17 cellular contexts compared by ENCODE assay signal in genomic region chr1:55051169-55051568, GRCh38. TPM values are rescaled to one million over a fixed set of nuclear protein-coding genes. Genes with fewer than 3 reads are reported as not detected.
DNase-seq lines count a peak whose midpoint lies in the region; ATAC-seq, FAIRE-seq and TF ChIP-seq lines count a peak whose summit lies in the region.
"Had no signal": no experiment of that assay in that cellular context is flagged by ENCODE, and none has a peak within 500 bp of the region (broad histone marks: within the 10 kb centered on the region; RNA-seq: fewer than 3 reads in every experiment).

No MANE protein-coding gene starts in this region.

- H3K27ac ChIP-seq in RWPE1 (peak overlapping the region; percentile 43), HepG2 (ENCODE audit: extremely low read length, insufficient read depth, low read length) (no peak overlapping the region)
- H3K27ac ChIP-seq: 22Rv1, GM23248 had no signal

- peaks cover 12 to 54% of the 10 kb centered on the region in 2 experiments for H3K36me3 ChIP-seq in HepG2 (replicated peaks in 1 of 2; ENCODE audit: control insufficient read depth in 1 of 2, insufficient read depth in 2 of 2, low read length in 2 of 2)
- H3K36me3 ChIP-seq: HAP-1 had no signal

- FAIRE-seq in HepG2 (lab: Jason Lieb, UNC): no peak
- FAIRE-seq: HTR-8/SVneo had no signal

- BruUV-seq in HepG2 (replicated peaks; lab: Mats Ljungman, UMichigan): no TSS peak

- 93% methylated on average over 2 of the region's 5 CpGs for WGBS in HepG2 (ENCODE audit: low lambda C conversion rate)

- TF ChIP-seq CTCF in RWPE1 (conservative IDR thresholded peaks at IDR 0.05; ENCODE audit: low read depth) (no peak), HepG2 (CRISPR knock-in tag; IDR thresholded peaks at IDR 0.05) (no peak)

- H2AFZ ChIP-seq in HepG2 (ENCODE audit: low read length): no peak overlapping the region
- H2AFZ ChIP-seq: GM23248 had no signal

- DNase-seq in Daoy (ENCODE audit: low read depth) (peak; percentile 1), RWPE1 (ENCODE audit: low spot score) (no peak), HepG2 (ENCODE audit: low spot score) (no peak), posterior vena cava (ENCODE audit: low spot score) (peak; percentile 66), NCI-H345 (lab: John Stamatoyannopoulos, UW) (no peak), NCI-H82 treated with DMSO at 0.1 percent for 48 hours (lab: John Stamatoyannopoulos, UW; ENCODE audit: unreplicated experiment) (no peak), DMS79 treated with DMSO at 0.1 percent for 48 hours (lab: John Stamatoyannopoulos, UW) (no peak)
- DNase-seq: CD8-positive, alpha-beta memory T cell; GM23248; HFFc6 had no signal

- no peak for TF ChIP-seq RAD21 in HepG2 (CRISPR knock-in tag; IDR thresholded peaks at IDR 0.05)

- intact Hi-C loops in HepG2 (cut with micrococcal nuclease; ENCODE audit: unreplicated experiment) (no loop called here), posterior vena cava (cut with DNase I) (no loop called here)

- ATAC-seq in HepG2: no peak

- TF ChIP-seq EP300 in HepG2 (IDR thresholded peaks at IDR 0.05; ENCODE audit: low read depth in 2 of 2, low read length in 2 of 2): no peak
- TF ChIP-seq EP300 in HepG2 (CRISPR knock-in tag; IDR thresholded peaks at IDR 0.05; ENCODE audit: borderline replicate concordance): no peak

- H4K20me1 ChIP-seq in HepG2 (ENCODE audit: insufficient read depth, low read length): peaks cover 16% of the 10 kb centered on the region; the same call in 1 of the 2 replicates

- CTCF ChIA-PET in RWPE1 (lab: Yijun Ruan, JAX): no interaction called here
- CTCF ChIA-PET in HepG2 (lab: Yijun Ruan, JAX; ENCODE audit: low intra/inter-chr PET ratio, low total read pairs): no interaction called here

- H3K4me3 ChIP-seq in HepG2 (replicated peaks in 1 of 3; ENCODE audit: insufficient read depth in 1 of 3, low read depth in 2 of 3, low read length in 3 of 3): no peak overlapping the region
- H3K4me3 ChIP-seq: GM23248, HAP-1 had no signal

- no peaks in the 10 kb centered on the region for H3K9me3 ChIP-seq in HepG2 (ENCODE audit: low read length)
- H3K9me3 ChIP-seq: Caco-2, HAP-1 had no signal

- in situ Hi-C loops in HepG2 (cut with HindIII; ENCODE audit: extremely low pct_ligation_motif_present, low pct_unique_long_range_greater_than_20kb): no loop called here

- no peaks in the 10 kb centered on the region for H3K27me3 ChIP-seq in HepG2 (ENCODE audit: control insufficient read depth in 1 of 2, insufficient read depth in 2 of 2, low read length in 2 of 2)

- H3K4me2 ChIP-seq in HepG2 (ENCODE audit: low read depth, low read length): no peak overlapping the region

- POLR2A ChIA-PET in RWPE1 (lab: Yijun Ruan, JAX; ENCODE audit: low non-redundant PET) (no interaction called here), HepG2 (lab: Yijun Ruan, JAX) (interaction anchor here (0.5 kb wide), 1 partner anchor 164 kb away, joined by 3 read pairs; the partner anchor contains the start of gene DHCR24)

- TF ChIP-seq POLR2A in HepG2 (IDR thresholded peaks at IDR 0.05; ENCODE audit: insufficient read depth in 1 of 2, low read depth in 2 of 2, low read length in 2 of 2): no peak

- peaks cover 32% of the 10 kb centered on the region for H3K4me1 ChIP-seq in HepG2 (ENCODE audit: insufficient read depth, low read length)
- H3K4me1 ChIP-seq: Caco-2, HAP-1 had no signal

- H3K79me2 ChIP-seq in HepG2 (ENCODE audit: insufficient read depth, low read length): peaks cover 16% of the 10 kb centered on the region

- no peak overlapping the region for H3K9ac ChIP-seq in HepG2 (ENCODE audit: insufficient read depth, low read depth, low read length)
- H3K9ac ChIP-seq: GM23248 had no signal

TF ChIP-seq in HepG2, 621 proteins besides CTCF, POLR2A, EP300 and RAD21:
- TF ChIP-seq TRIM24 (CRISPR knock-in tag; IDR thresholded peaks at IDR 0.05): no peak
- peak; percentile 22 for TF ChIP-seq RBM22 (optimal IDR thresholded peaks at IDR 0.05; ENCODE audit: low read length)

RNA-seq across cellular contexts. Expression of gene PCSK9, which starts 11.8 kb away (rescaled TPM):
- total RNA-seq in Daoy (2014; rRNA removed; shearing (Covaris generic)): 0.03 and 0.29 TPM in 2 replicates
- 31.2 and 80.5 TPM in 2 replicates for total RNA-seq in HepG2 (2016; rRNA removed; fragmentation: Illumina TruSeq; extraction: Trizol)
- total RNA-seq in HepG2 (2016; cell fraction: cytosol; rRNA removed; fragmentation: Illumina TruSeq; extraction: Trizol; ENCODE audit: low read depth): 3.3 and 3.9 TPM in 2 replicates
- total RNA-seq in HepG2 (2016; cell fraction: insoluble cytoplasmic fraction; rRNA removed; fragmentation: Illumina TruSeq; extraction: Trizol): 27.3 and 85.1 TPM in 2 replicates
- total RNA-seq in HepG2 (2016; cell fraction: membrane; rRNA removed; fragmentation: Illumina TruSeq; extraction: Trizol): 12.6 and 13.1 TPM in 2 replicates
- total RNA-seq in HepG2 (2016; cell fraction: nucleus; rRNA removed; fragmentation: Illumina TruSeq; extraction: Trizol): 73.8 and 95.4 TPM in 2 replicates
- 33.3 and 80.9 TPM in 2 replicates for polyA plus RNA-seq in HepG2 (2011; rRNA removed)
- polyA plus RNA-seq in HepG2 (2011; cell fraction: cytosol; rRNA removed): 36.4 and 38.7 TPM in 2 replicates
- 62.0 and 98.2 TPM in 2 replicates for polyA plus RNA-seq in HepG2 (2011; cell fraction: nucleus; rRNA removed)
- 77.5 and 98.1 TPM in 2 replicates for polyA plus RNA-seq in HepG2 (2012)
- 3.3 and 3.7 TPM in 2 replicates for polyA plus RNA-seq in HepG2 (2016; cell fraction: cytosol; fragmentation: Illumina TruSeq; extraction: Trizol; ENCODE audit: low read depth)
- 24.9 and 30.2 TPM in 2 replicates for polyA plus RNA-seq in HepG2 (2016; cell fraction: insoluble cytoplasmic fraction; fragmentation: Illumina TruSeq; extraction: Trizol; ENCODE audit: low read depth)
- polyA plus RNA-seq in HepG2 (2016; cell fraction: membrane; fragmentation: Illumina TruSeq; extraction: Trizol; ENCODE audit: low read depth): 6.3 and 7.0 TPM in 2 replicates
- 132 and 143 TPM in 2 replicates for polyA plus RNA-seq in HepG2 (2016; cell fraction: nucleus; fragmentation: Illumina TruSeq; extraction: Trizol; ENCODE audit: insufficient read depth, low read depth)
- 63.1 and 66.1 TPM in 2 replicates for polyA minus RNA-seq in HepG2 (2011; rRNA and poly(A)+ RNA removed; ENCODE audit: low replicate concordance)
- polyA minus RNA-seq in HepG2 (2011; cell fraction: cytosol; rRNA and poly(A)+ RNA removed): 26.8 and 38.6 TPM in 2 replicates
- polyA minus RNA-seq in HepG2 (2011; cell fraction: nucleus; rRNA and poly(A)+ RNA removed): 15.3 and 25.5 TPM in 2 replicates
- under 1 TPM in 1 of 2 donors, not detected in 1; 0.32 TPM for total RNA-seq in posterior vena cava
- total RNA-seq: CD8-positive, alpha-beta memory T cell had no signal
- polyA plus RNA-seq: CD14-positive monocyte; CD8-positive, alpha-beta memory T cell had no signal

RNA-seq across cellular contexts. Expression of gene BSND, which starts 52.4 kb away (rescaled TPM):
- total RNA-seq in Daoy (2014; rRNA removed; shearing (Covaris generic)): not detected in 2 replicates
- not detected in 2 replicates for total RNA-seq in HepG2 (2016; rRNA removed; fragmentation: Illumina TruSeq; extraction: Trizol)
- total RNA-seq in HepG2 (2016; cell fraction: cytosol; rRNA removed; fragmentation: Illumina TruSeq; extraction: Trizol; ENCODE audit: low read depth): not detected in 2 replicates
- not detected in 2 replicates for total RNA-seq in HepG2 (2016; cell fraction: insoluble cytoplasmic fraction; rRNA removed; fragmentation: Illumina TruSeq; extraction: Trizol)
- not detected in 2 replicates for total RNA-seq in HepG2 (2016; cell fraction: membrane; rRNA removed; fragmentation: Illumina TruSeq; extraction: Trizol)
- total RNA-seq in HepG2 (2016; cell fraction: nucleus; rRNA removed; fragmentation: Illumina TruSeq; extraction: Trizol): not detected in 2 replicates
- polyA plus RNA-seq in HepG2 (2011; rRNA removed): 0.01 TPM in 1 of 2 replicates, not detected in the other
- 0.03 TPM in 1 of 2 replicates, not detected in the other for polyA plus RNA-seq in HepG2 (2011; cell fraction: cytosol; rRNA removed)
- polyA plus RNA-seq in HepG2 (2011; cell fraction: nucleus; rRNA removed): not detected in 2 replicates
- not detected in 2 replicates for polyA plus RNA-seq in HepG2 (2012)
- polyA plus RNA-seq in HepG2 (2016; cell fraction: cytosol; fragmentation: Illumina TruSeq; extraction: Trizol; ENCODE audit: low read depth): not detected in 2 replicates
- polyA plus RNA-seq in HepG2 (2016; cell fraction: insoluble cytoplasmic fraction; fragmentation: Illumina TruSeq; extraction: Trizol; ENCODE audit: low read depth): not detected in 2 replicates
- not detected in 2 replicates for polyA plus RNA-seq in HepG2 (2016; cell fraction: membrane; fragmentation: Illumina TruSeq; extraction: Trizol; ENCODE audit: low read depth)
- not detected in 2 replicates for polyA plus RNA-seq in HepG2 (2016; cell fraction: nucleus; fragmentation: Illumina TruSeq; extraction: Trizol; ENCODE audit: insufficient read depth, low read depth)
- polyA minus RNA-seq in HepG2 (2011; rRNA and poly(A)+ RNA removed; ENCODE audit: low replicate concordance): not detected in 2 replicates
- not detected in 2 replicates for polyA minus RNA-seq in HepG2 (2011; cell fraction: cytosol; rRNA and poly(A)+ RNA removed)
- not detected in 2 replicates for polyA minus RNA-seq in HepG2 (2011; cell fraction: nucleus; rRNA and poly(A)+ RNA removed)
- not detected for total RNA-seq in posterior vena cava
- total RNA-seq: A673; Caco-2; CD8-positive, alpha-beta memory T cell; GM23248; HFFc6 had no signal
- polyA plus RNA-seq: BJ; CD14-positive monocyte; CD8-positive, alpha-beta memory T cell; GM23248 had no signal

Comparison
In these comparisons a context has a peak if more than half of its experiments do, and no peak if none do; other contexts are left out.
1. DNase-seq: peak in Daoy (single experiment) and posterior vena cava (single experiment); none in RWPE1 (single experiment), HepG2 (single experiment), NCI-H345 (single experiment), NCI-H82 treated with DMSO at 0.1 percent for 48 hours (single experiment) and DMS79 treated with DMSO at 0.1 percent for 48 hours (single experiment).